11 cellular contexts compared by ENCODE assay signal in genomic region chr1:61183471-61184034, GRCh38.
DNase-seq lines count a peak whose midpoint lies in the region; ATAC-seq, FAIRE-seq and TF ChIP-seq lines count a peak whose summit lies in the region.
"Had no signal": no experiment of that assay in that cellular context is flagged by ENCODE, and none has a peak within 500 bp of the region (broad histone marks: within the 10 kb centered on the region; RNA-seq: fewer than 3 reads in every experiment).

No MANE protein-coding gene starts in this region.

- H3F3A ChIP-seq in smooth muscle cell (ENCODE audit: low read depth), result peaks cover 4% of the 10 kb centered on the region

- DNase-seq in HuH-7 (ENCODE audit: low spot score) (peak; percentile 39), mammary epithelial cell (no peak), keratinocyte (ENCODE audit: low read depth, low spot score) (no peak), smooth muscle cell (lab: John Stamatoyannopoulos, UW; ENCODE audit: unreplicated experiment) (no peak), NCI-H187 (lab: John Stamatoyannopoulos, UW) (no peak), GM13977 (ENCODE audit: low spot score) (no peak), retina (no peak)
- DNase-seq: activated gamma-delta T cell treated with Interleukin-2 at 50 U/mL for 16 hours, naive B cell had no signal

- H4K20me1 ChIP-seq in mammary epithelial cell (ENCODE audit: insufficient read depth, low read length) (no peaks in the 10 kb centered on the region), keratinocyte (ENCODE audit: control insufficient read depth, extremely low read depth, insufficient read depth, low read length) (no peaks in the 10 kb centered on the region), smooth muscle cell (ENCODE audit: low read depth) (peaks cover 10% of the 10 kb centered on the region)

- no peak overlapping the region for H3K9ac ChIP-seq in mammary epithelial cell (ENCODE audit: insufficient read depth, low read length)
- H3K9ac ChIP-seq in keratinocyte (ENCODE audit: control insufficient read depth, extremely low read depth, insufficient read depth, low read length), result peak overlapping the region; percentile 60
- H3K9ac ChIP-seq in smooth muscle cell (ENCODE audit: low read depth), result no peak overlapping the region

- CTCF ChIA-PET in mammary epithelial cell (lab: Charles Lee; ENCODE audit: low non-redundant PET), result interaction anchor here (0.6 kb wide), 1 partner anchor 83 kb away, joined by 3 read pairs; no protein-coding TSS in a partner anchor

- no peak for ATAC-seq in GM21381 (IDR thresholded peaks at IDR 0.05; ENCODE audit: unreplicated experiment)

- dilution Hi-C loops in mammary epithelial cell (cut with HindIII; ENCODE audit: low sequenced_read_pairs) (no loop called here), keratinocyte (cut with MboI; ENCODE audit: extremely low pct_ligation_motif_present, low sequenced_read_pairs) (no loop called here)

- H3K27ac ChIP-seq in mammary epithelial cell (ENCODE audit: insufficient read depth, low read depth, low read length) (no peak overlapping the region), keratinocyte (ENCODE audit: control insufficient read depth, insufficient read depth, low read length) (peak overlapping the region; percentile 84), smooth muscle cell (ENCODE audit: low read depth) (no peak overlapping the region)

- H2AFZ ChIP-seq in mammary epithelial cell (ENCODE audit: low read depth, low read length) (peak overlapping the region; percentile 76), keratinocyte (ENCODE audit: control insufficient read depth, low read length) (peak overlapping the region; percentile 95), smooth muscle cell (ENCODE audit: low read depth) (no peak overlapping the region)

- H3K36me3 ChIP-seq in mammary epithelial cell (ENCODE audit: insufficient read depth, low read length), result no peaks in the 10 kb centered on the region
- H3K36me3 ChIP-seq in keratinocyte (ENCODE audit: control insufficient read depth in 2 of 2, extremely low read depth in 1 of 2, insufficient read depth in 2 of 2, low read length in 2 of 2), result no peaks in the 10 kb centered on the region
- H3K36me3 ChIP-seq in smooth muscle cell (ENCODE audit: low read depth), result no peaks in the 10 kb centered on the region

- no peaks in the 10 kb centered on the region for H3K9me1 ChIP-seq in keratinocyte (ENCODE audit: control insufficient read depth, extremely low read depth, insufficient read depth, low read length)

- H3K4me3 ChIP-seq in mammary epithelial cell (replicated peaks in 1 of 3; ENCODE audit: insufficient read depth in 1 of 3, low read depth in 2 of 3, low read length in 3 of 3), result peak overlapping the region in 1 of 3 experiments; percentile 21
- H3K4me3 ChIP-seq in keratinocyte (ENCODE audit: control insufficient read depth in 2 of 3, extremely low read depth in 1 of 3, insufficient read depth in 2 of 3, low read depth in 1 of 3, low read length in 3 of 3), result peak overlapping the region; percentile 2 to 59 (median 49)
- H3K4me3 ChIP-seq in smooth muscle cell, result peak overlapping the region; percentile 31

- no peaks in the 10 kb centered on the region for H3K27me3 ChIP-seq in mammary epithelial cell (ENCODE audit: insufficient read depth, low read length)
- no peaks in the 10 kb centered on the region for H3K27me3 ChIP-seq in keratinocyte (ENCODE audit: control insufficient read depth, extremely low read depth, insufficient read depth, low read length)
- H3K27me3 ChIP-seq in smooth muscle cell (ENCODE audit: low read depth), result no peaks in the 10 kb centered on the region

- H3K4me2 ChIP-seq in mammary epithelial cell (ENCODE audit: insufficient read depth, low read depth, low read length), result peak overlapping the region; percentile 71
- peak overlapping the region; percentile 89 for H3K4me2 ChIP-seq in keratinocyte (ENCODE audit: control insufficient read depth, extremely low read depth, insufficient read depth, low read depth, low read length)
- H3K4me2 ChIP-seq in smooth muscle cell, result no peak overlapping the region

- H3K4me1 ChIP-seq in mammary epithelial cell (ENCODE audit: insufficient read depth, low read length) (peaks cover 15% of the 10 kb centered on the region), keratinocyte (ENCODE audit: control insufficient read depth, extremely low read depth, insufficient read depth, low read length) (peaks cover 15% of the 10 kb centered on the region), smooth muscle cell (ENCODE audit: low read depth) (peaks cover 4% of the 10 kb centered on the region)

- in situ Hi-C loops in mammary epithelial cell (cut with MboI; ENCODE audit: low sequenced_read_pairs in 2 of 2), result no loop called here
- in situ Hi-C loops in GM13977 (cut with MboI; ENCODE audit: low pct_unique_long_range_greater_than_20kb, low sequenced_read_pairs, unreplicated experiment), result no loop called here

- FAIRE-seq in keratinocyte (lab: Jason Lieb, UNC), result peak; percentile 66
- FAIRE-seq: urothelium cell line had no signal

- intact Hi-C loops in mammary epithelial cell (cut with micrococcal nuclease), result no loop called here

- TF ChIP-seq CTCF in mammary epithelial cell (conservative IDR thresholded peaks at IDR 0.05 in 1 of 2, IDR thresholded peaks at IDR 0.05 in 1 of 2; ENCODE audit: extremely low read depth in 1 of 2, insufficient read depth in 1 of 2, low read depth in 1 of 2, low read length in 2 of 2) (no peak), keratinocyte (optimal IDR thresholded peaks at IDR 0.05 in 1 of 3, IDR thresholded peaks at IDR 0.05 in 1 of 3, conservative IDR thresholded peaks at IDR 0.05 in 1 of 3; ENCODE audit: extremely low read depth in 1 of 3, insufficient read depth in 2 of 3, low read length in 3 of 3) (no peak), smooth muscle cell (IDR thresholded peaks at IDR 0.05; ENCODE audit: borderline replicate concordance, insufficient read depth, poor library complexity, severe bottlenecking) (no peak), GM13977 (IDR thresholded peaks at IDR 0.05; ENCODE audit: extremely low read depth, insufficient read depth, missing control alignments) (no peak)

- H3K79me2 ChIP-seq in mammary epithelial cell (ENCODE audit: insufficient read depth, low read length) (no peaks in the 10 kb centered on the region), keratinocyte (ENCODE audit: control insufficient read depth, insufficient read depth, low read length) (no peaks in the 10 kb centered on the region), smooth muscle cell (ENCODE audit: low read depth) (no peaks in the 10 kb centered on the region)

- 69% methylated on average over 7 of the region's 8 CpGs for WGBS in mammary epithelial cell (ENCODE audit: low coverage, missing lambda C conversion rate)
- 76% methylated on average over 8 of the region's 8 CpGs for WGBS in smooth muscle cell (ENCODE audit: low lambda C conversion rate)

- no TSS peak for BruUV-seq in mammary epithelial cell (replicated peaks; lab: Mats Ljungman, UMichigan)

- H3K9me3 ChIP-seq in mammary epithelial cell (replicated peaks; ENCODE audit: insufficient read depth, low read length) (no peaks in the 10 kb centered on the region), keratinocyte (ENCODE audit: control insufficient read depth, low read depth, low read length) (no peaks in the 10 kb centered on the region), smooth muscle cell (replicated peaks; ENCODE audit: low read depth) (no peaks in the 10 kb centered on the region)
